In genomic region chrX:130268500-130269170, GRCh38 we compare ENCODE assay signal across 1 cellular context.
TF ChIP-seq lines count a peak whose summit lies in the region.

ZNF280C (minus strand) TSS chrX:130268899; CDS start chrX:130260449, 8,450 bp downstream.

TF ChIP-seq in GM12878, 131 proteins besides CTCF, POLR2A, EP300 and RAD21 (continued from another document and continues in another):
- no peak for TF ChIP-seq RELB (IDR thresholded peaks at IDR 0.05; ENCODE audit: low read depth)
- no peak for TF ChIP-seq IRF5 (IDR thresholded peaks at IDR 0.05; ENCODE audit: borderline replicate concordance)
- no peak for TF ChIP-seq ZNF24 (IDR thresholded peaks at IDR 0.05)
- TF ChIP-seq IRF3 (IDR thresholded peaks at IDR 0.05): no peak
- TF ChIP-seq STAT3 (IDR thresholded peaks at IDR 0.05; ENCODE audit: low read depth, low read length): no peak
- TF ChIP-seq ASH2L (IDR thresholded peaks at IDR 0.05; ENCODE audit: borderline replicate concordance, low read depth): no peak
- TF ChIP-seq TCF7 (IDR thresholded peaks at IDR 0.05; ENCODE audit: borderline replicate concordance): no peak
- TF ChIP-seq MYC (IDR thresholded peaks at IDR 0.05; ENCODE audit: insufficient read depth, insufficient read length, insufficient replicate concordance, low read length, severe bottlenecking): no peak
- no peak for TF ChIP-seq SUZ12 (IDR thresholded peaks at IDR 0.05; ENCODE audit: unreplicated experiment)
- no peak for TF ChIP-seq ZBTB33 (IDR thresholded peaks at IDR 0.05)
- TF ChIP-seq NR2F1 (conservative IDR thresholded peaks at IDR 0.05): 0 out of 2 replicates have a peak, but pooled peaks have one; percentile 33
- no peak for TF ChIP-seq SIX5 (IDR thresholded peaks at IDR 0.05; ENCODE audit: low read depth, low read length, severe bottlenecking)
- no peak for TF ChIP-seq CEBPZ (IDR thresholded peaks at IDR 0.05; ENCODE audit: low read depth, low read length)
- TF ChIP-seq RELA (IDR thresholded peaks at IDR 0.05; ENCODE audit: borderline replicate concordance, partially characterized antibody): no peak
- no peak for TF ChIP-seq PAX5 (IDR thresholded peaks at IDR 0.05; ENCODE audit: borderline replicate concordance, low read depth, low read length)
- peak in 1 of 2 experiments; percentile 75; a peak in 2 of 3 replicates for TF ChIP-seq EGR1 (IDR thresholded peaks at IDR 0.05; ENCODE audit: borderline replicate concordance in 1 of 2, low read depth in 2 of 2, low read length in 2 of 2)
- TF ChIP-seq CREM (IDR thresholded peaks at IDR 0.05; ENCODE audit: low read depth): 0 out of 2 replicates have a peak, but pooled peaks have one; percentile 20
- no peak for TF ChIP-seq CHD1 (IDR thresholded peaks at IDR 0.05; ENCODE audit: low read depth, low read length)
- no peak for TF ChIP-seq CHD2 (IDR thresholded peaks at IDR 0.05; ENCODE audit: borderline replicate concordance, low read depth, low read length)
- TF ChIP-seq NKRF (conservative IDR thresholded peaks at IDR 0.05): no peak
- no peak for TF ChIP-seq KDM1A (IDR thresholded peaks at IDR 0.05; ENCODE audit: borderline replicate concordance)
- no peak for TF ChIP-seq SPI1 (IDR thresholded peaks at IDR 0.05; ENCODE audit: borderline replicate concordance, insufficient read depth, low read depth, low read length)
- no peak for TF ChIP-seq RAD51 (IDR thresholded peaks at IDR 0.05)
- no peak for TF ChIP-seq ZNF274 (IDR thresholded peaks at IDR 0.05; ENCODE audit: insufficient read depth, insufficient read length)
- no peak for TF ChIP-seq ZNF207 (IDR thresholded peaks at IDR 0.05; ENCODE audit: borderline replicate concordance)
- TF ChIP-seq ETV6 (conservative IDR thresholded peaks at IDR 0.05 in 1 of 2, IDR thresholded peaks at IDR 0.05 in 1 of 2; ENCODE audit: borderline replicate concordance in 1 of 2, low read depth in 1 of 2): no peak
- TF ChIP-seq NR2C1 (IDR thresholded peaks at IDR 0.05): no peak
- no peak for TF ChIP-seq IRF4 (IDR thresholded peaks at IDR 0.05; ENCODE audit: low read depth, low read length)
- TF ChIP-seq ATF3 (IDR thresholded peaks at IDR 0.05; ENCODE audit: borderline replicate concordance, extremely low read depth, low read depth, low read length): no peak
- TF ChIP-seq TAF1 (IDR thresholded peaks at IDR 0.05; ENCODE audit: borderline replicate concordance, low read depth, low read length): peak; percentile 66
- TF ChIP-seq CEBPB (IDR thresholded peaks at IDR 0.05; ENCODE audit: borderline replicate concordance in 1 of 2, low read depth in 2 of 2, low read length in 2 of 2): no peak
- TF ChIP-seq E2F8 (IDR thresholded peaks at IDR 0.05; ENCODE audit: low read depth, partially characterized antibody): no peak
- no peak for TF ChIP-seq BCL11A (IDR thresholded peaks at IDR 0.05; ENCODE audit: low read depth, low read length)
- no peak for TF ChIP-seq EED (IDR thresholded peaks at IDR 0.05; ENCODE audit: low read depth)
- TF ChIP-seq HCFC1 (IDR thresholded peaks at IDR 0.05; ENCODE audit: low read length): no peak
- TF ChIP-seq MYB (IDR thresholded peaks at IDR 0.05; ENCODE audit: borderline replicate concordance, low read depth, low read length): no peak
- TF ChIP-seq CBFB (IDR thresholded peaks at IDR 0.05; ENCODE audit: low read depth): peak; percentile 80
- no peak for TF ChIP-seq PAX8 (IDR thresholded peaks at IDR 0.05)
- TF ChIP-seq NBN (IDR thresholded peaks at IDR 0.05): peak; percentile 60; the same call in 1 of the 2 replicates
- no peak for TF ChIP-seq SIN3A (IDR thresholded peaks at IDR 0.05; ENCODE audit: low read depth, low read length)
- no peak for TF ChIP-seq ZNF622 (IDR thresholded peaks at IDR 0.05)
- TF ChIP-seq USF1 (IDR thresholded peaks at IDR 0.05; ENCODE audit: borderline replicate concordance, extremely low read length, insufficient read depth, low read depth, low read length): no peak
- TF ChIP-seq IKZF2 (IDR thresholded peaks at IDR 0.05): 0 out of 4 replicates have a peak, but pooled peaks of 1 of the 2 experiments have one; percentile 19
